ENCODE assay signal across 10 cellular contexts in genomic region chr17:52636443-52636842, GRCh38.
"Had no signal": no experiment of that assay in that cellular context is flagged by ENCODE, and none has a peak within 500 bp of the region (broad histone marks: within the 10 kb centered on the region; RNA-seq: fewer than 3 reads in every experiment).

No MANE protein-coding gene starts in this region.

- H3K4me1 Mint-ChIP-seq: GM23338, H9 had no signal

- H3K4me3 Mint-ChIP-seq: GM23338, H9, HFFc6 had no signal

- ATAC-seq: GM23338, HCT116 had no signal

- H3K4me1 ChIP-seq: HAP-1 had no signal

- H2AFZ ChIP-seq: GM23248, GM23338 had no signal

- H3K9ac ChIP-seq: GM23248 had no signal

- H3K27ac ChIP-seq: GM23248 had no signal

- H3K4me2 ChIP-seq: GM23338 had no signal

- H3K4me3 ChIP-seq: GM23248, GM23338, HAP-1 had no signal

- DNase-seq: GM23248, GOT3, H7, H9, HCEC 1CT, HFFc6 had no signal

- FAIRE-seq: H1 had no signal

- H3K36me3 ChIP-seq: HAP-1 had no signal

- H3K9me3 ChIP-seq: HAP-1 had no signal

- H3K27ac Mint-ChIP-seq: GM23338, H9, HFFc6 had no signal
